In genomic region chr4:159201168-159201567, GRCh38 we compare ENCODE assay signal across 26 cellular contexts.
A peak's percentile ranks its signal among the peaks of the same experiment; 100 is the strongest.
DNase-seq lines count a peak whose midpoint lies in the region; ATAC-seq and TF ChIP-seq lines count a peak whose summit lies in the region.
"Had no signal": no experiment of that assay in that cellular context is flagged by ENCODE, and none has a peak within 500 bp of the region (broad histone marks: within the 10 kb centered on the region; RNA-seq: fewer than 3 reads in every experiment).

No MANE protein-coding gene starts in this region.

- H3K4me1 Mint-ChIP-seq in brain, result peaks cover 65% of the 10 kb centered on the region
- peaks cover 17% of the 10 kb centered on the region for H3K4me1 Mint-ChIP-seq in activated naive CD4-positive, alpha-beta T cell treated with anti-CD3 and anti-CD28 coated beads, Interleukin-2, amount 10 ng/mL, durations not matched to agents 7 days and 5 days

- TF ChIP-seq CTCF in A673 (conservative IDR thresholded peaks at IDR 0.05; ENCODE audit: low read depth, low read length) (no peak), HEK293 (tag by site-specific recombination; IDR thresholded peaks at IDR 0.05) (no peak), brain (conservative IDR thresholded peaks at IDR 0.05) (no peak), left ventricle myocardium inferior (IDR thresholded peaks at IDR 0.05; ENCODE audit: borderline replicate concordance) (no peak)

- H3K9me3 Mint-ChIP-seq in brain, result no peaks in the 10 kb centered on the region
- H3K9me3 Mint-ChIP-seq in activated naive CD4-positive, alpha-beta T cell treated with anti-CD3 and anti-CD28 coated beads, Interleukin-2, amount 10 ng/mL, durations not matched to agents 7 days and 5 days, result no peaks in the 10 kb centered on the region
- H3K9me3 Mint-ChIP-seq: activated naive CD8-positive, alpha-beta T cell treated with anti-CD3 and anti-CD28 coated beads, Interleukin-2, amount 10 ng/mL, durations not matched to agents 7 days and 5 days; activated T-helper 2 cell treated with anti-CD3 and anti-CD28 coated beads, Interferon-gamma antibody, Interleukin-2, Interleukin-4, amounts not matched to agents 10 μg/mL and 5 μg/mL and 100 μg/mL, durations not matched to agents 14 hours and 24 hours and 36 hours; IgD-negative memory B cell; mesothelial cell of epicardium had no signal

- no peaks in the 10 kb centered on the region for H3K9me3 ChIP-seq in A673 (ENCODE audit: low read depth, low read length, poor library complexity, severe bottlenecking)
- no peaks in the 10 kb centered on the region for H3K9me3 ChIP-seq in HEK293 (ENCODE audit: control insufficient read depth, insufficient read depth, low read depth, low read length)
- H3K9me3 ChIP-seq in left ventricle myocardium inferior (replicated peaks), result no peaks in the 10 kb centered on the region
- H3K9me3 ChIP-seq: MG63, ovary, right lobe of liver, SK-N-SH, vagina had no signal

- H3K4me1 ChIP-seq in A673 (ENCODE audit: insufficient read depth, low read length, poor library complexity, severe bottlenecking) (no peaks in the 10 kb centered on the region), HEK293 (ENCODE audit: control insufficient read depth, insufficient read depth, low read length) (peaks cover 15% of the 10 kb centered on the region; the same call in 1 of the 2 replicates), left ventricle myocardium inferior (peaks cover 79% of the 10 kb centered on the region)

- H3K27me3 ChIP-seq in A673 (replicated peaks; ENCODE audit: insufficient read depth, low read depth, low read length, poor library complexity), result no peaks in the 10 kb centered on the region
- no peaks in the 10 kb centered on the region for H3K27me3 ChIP-seq in left ventricle myocardium inferior (ENCODE audit: low read depth)
- H3K27me3 ChIP-seq: BLaER1 treated with 17β-estradiol and CSF1 and Interleukin-3, amounts not matched to agents 10 nM and 100 nM; MG63; ovary; right lobe of liver; vagina had no signal

- H3K27ac ChIP-seq in A673 (ENCODE audit: low read depth, low read length, poor library complexity, severe bottlenecking), result no peak overlapping the region
- H3K27ac ChIP-seq in HEK293 (ENCODE audit: extremely low read depth, low read depth, low read length), result no peak overlapping the region
- H3K27ac ChIP-seq in left ventricle myocardium inferior (replicated peaks), result peak overlapping the region; percentile 84
- H3K27ac ChIP-seq: BLaER1 treated with 17β-estradiol and CSF1 and Interleukin-3, amounts not matched to agents 10 nM and 100 nM; ovary; right lobe of liver; vagina had no signal

- ATAC-seq in HG02970 (IDR thresholded peaks at IDR 0.05; ENCODE audit: low FRiP score, unreplicated experiment), result no peak
- ATAC-seq: left lobe of liver; natural killer cell treated with Interleukin-12 subunit alpha and Interleukin-12 subunit beta and Interleukin-15 and Interleukin-18, amount 100 ng/mL, for 72 hours; right lobe of liver had no signal

- CTCF ChIA-PET in A673 (lab: Charles Lee) (no interaction called here), HEK293 (lab: Yijun Ruan, JAX) (interaction anchor here (0.9 to 4.8 kb wide), 5 partner anchors 10 to 490 kb away, joined by 3 to 17 read pairs (median 3); no protein-coding TSS in a partner anchor)
- CTCF ChIA-PET in activated naive CD4-positive, alpha-beta T cell treated with anti-CD3 and anti-CD28 coated beads, Interleukin-2, amount 10 ng/mL, durations not matched to agents 7 days and 5 days (lab: Charles Lee), result interaction anchor here (1.0 to 3.8 kb wide), 5 partner anchors 9 to 419 kb away, joined by 3 to 41 read pairs (median 5); no protein-coding TSS in a partner anchor

- peak overlapping the region in 4 of 5 experiments; percentile 17 to 81 (median 49) for H3K27ac Mint-ChIP-seq in brain
- H3K27ac Mint-ChIP-seq in activated naive CD4-positive, alpha-beta T cell treated with anti-CD3 and anti-CD28 coated beads, Interleukin-2, amount 10 ng/mL, durations not matched to agents 7 days and 5 days, result no peak overlapping the region
- H3K27ac Mint-ChIP-seq: activated naive CD8-positive, alpha-beta T cell treated with anti-CD3 and anti-CD28 coated beads, Interleukin-2, amount 10 ng/mL, durations not matched to agents 7 days and 5 days; activated T-helper 2 cell treated with anti-CD3 and anti-CD28 coated beads, Interferon-gamma antibody, Interleukin-2, Interleukin-4, amounts not matched to agents 10 μg/mL and 5 μg/mL and 100 μg/mL, durations not matched to agents 14 hours and 24 hours and 36 hours; IgD-negative memory B cell; mesothelial cell of epicardium; natural killer cell treated with Interleukin-12 subunit alpha and Interleukin-12 subunit beta and Interleukin-15 and Interleukin-18, amount 100 ng/mL, for 72 hours had no signal

- BruUV-seq in A673 (replicated peaks; lab: Mats Ljungman, UMichigan), result no TSS peak

- intact Hi-C loops in A673 (cut with micrococcal nuclease; ENCODE audit: unreplicated experiment), result loop anchor here (5.0 to 10.0 kb wide), 3 partner anchors 116 to 949 kb away; no protein-coding TSS in a partner anchor
- intact Hi-C loops in left ventricle myocardium inferior (cut with micrococcal nuclease), result loop anchor here (10.0 kb wide), 3 partner anchors 244 to 476 kb away; partner anchors contain the start of gene PPID

- peak overlapping the region in 1 of 5 experiments; percentile 25 for H3K4me3 Mint-ChIP-seq in brain
- no peak overlapping the region for H3K4me3 Mint-ChIP-seq in activated naive CD4-positive, alpha-beta T cell treated with anti-CD3 and anti-CD28 coated beads, Interleukin-2, amount 10 ng/mL, durations not matched to agents 7 days and 5 days
- H3K4me3 Mint-ChIP-seq: activated naive CD8-positive, alpha-beta T cell treated with anti-CD3 and anti-CD28 coated beads, Interleukin-2, amount 10 ng/mL, durations not matched to agents 7 days and 5 days; IgD-negative memory B cell; mesothelial cell of epicardium; natural killer cell treated with Interleukin-12 subunit alpha and Interleukin-12 subunit beta and Interleukin-15 and Interleukin-18, amount 100 ng/mL, for 72 hours had no signal

- POLR2A ChIA-PET in A673 (lab: Charles Lee; ENCODE audit: low non-redundant PET) (no interaction called here), HEK293 (lab: Yijun Ruan, JAX) (no interaction called here)

- H3K4me3 ChIP-seq in A673 (ENCODE audit: low read depth, low read length, poor library complexity, severe bottlenecking) (no peak overlapping the region), HEK293 (ENCODE audit: low read depth, low read length) (no peak overlapping the region), left ventricle myocardium inferior (no peak overlapping the region)
- H3K4me3 ChIP-seq: BLaER1 treated with 17β-estradiol and CSF1 and Interleukin-3, amounts not matched to agents 10 nM and 100 nM; MG63; ovary; right lobe of liver; vagina had no signal

- no peaks in the 10 kb centered on the region for H3K36me3 Mint-ChIP-seq in brain
- H3K36me3 Mint-ChIP-seq in activated naive CD4-positive, alpha-beta T cell treated with anti-CD3 and anti-CD28 coated beads, Interleukin-2, amount 10 ng/mL, durations not matched to agents 7 days and 5 days, result no peaks in the 10 kb centered on the region
- H3K36me3 Mint-ChIP-seq: IgD-negative memory B cell, mesothelial cell of epicardium had no signal

- DNase-seq in A673 (ENCODE audit: low spot score) (peak; percentile 21), left ventricle myocardium inferior (no peak), NCI-H146 treated with DMSO at 0.1 percent for 48 hours (lab: John Stamatoyannopoulos, UW; ENCODE audit: unreplicated experiment) (no peak), globus pallidus (ENCODE audit: low spot score) (no peak)
- DNase-seq in activated naive CD4-positive, alpha-beta T cell treated with anti-CD3 and anti-CD28 coated beads, Interleukin-2, amount 10 ng/mL, durations not matched to agents 7 days and 5 days, result no peak
- DNase-seq: ACHN; activated CD4-positive, alpha-beta T cell treated with anti-CD3 and anti-CD28 coated beads, Interleukin-2, amount 50 U/mL, for 1 hour; activated CD8-positive, alpha-beta memory T cell treated with anti-CD3 and anti-CD28 coated beads, Interleukin-2, amount 50 U/mL, for 48 hours; activated naive CD8-positive, alpha-beta T cell treated with anti-CD3 and anti-CD28 coated beads, Interleukin-2, amount 10 ng/mL, durations not matched to agents 7 days and 5 days; Calu3; MG63; NCI-H510A treated with DMSO at 0.1 percent for 48 hours; ovary; right lobe of liver; SK-N-SH; stimulated activated CD8-positive, alpha-beta memory T cell treated with anti-CD3 and anti-CD28 coated beads, Interleukin-4, amount 100 ng/mL, for 48 hours had no signal

- H3K27me3 Mint-ChIP-seq in brain, result no peaks in the 10 kb centered on the region
- H3K27me3 Mint-ChIP-seq in activated naive CD4-positive, alpha-beta T cell treated with anti-CD3 and anti-CD28 coated beads, Interleukin-2, amount 10 ng/mL, durations not matched to agents 7 days and 5 days, result no peaks in the 10 kb centered on the region
- H3K27me3 Mint-ChIP-seq: activated naive CD8-positive, alpha-beta T cell treated with anti-CD3 and anti-CD28 coated beads, Interleukin-2, amount 10 ng/mL, durations not matched to agents 7 days and 5 days; IgD-negative memory B cell; natural killer cell treated with Interleukin-12 subunit alpha and Interleukin-12 subunit beta and Interleukin-15 and Interleukin-18, amount 100 ng/mL, for 72 hours had no signal

- no peaks in the 10 kb centered on the region for H3K36me3 ChIP-seq in A673 (ENCODE audit: insufficient read depth, low read length, poor library complexity, severe bottlenecking)
- H3K36me3 ChIP-seq in HEK293 (ENCODE audit: control insufficient read depth in 2 of 2, insufficient read depth in 1 of 2, low read length in 2 of 2), result no peaks in the 10 kb centered on the region
- no peaks in the 10 kb centered on the region for H3K36me3 ChIP-seq in left ventricle myocardium inferior
- H3K36me3 ChIP-seq: MG63, ovary, right lobe of liver, vagina had no signal

TF ChIP-seq in HEK293, 187 proteins besides CTCF, POLR2A, EP300 and RAD21 (continues in another document):
- no peak for TF ChIP-seq ZNF501 (tag by site-specific recombination; IDR thresholded peaks at IDR 0.05)
- TF ChIP-seq ZNF169 (tag by site-specific recombination; IDR thresholded peaks at IDR 0.05), result no peak
- TF ChIP-seq KLF9 (tag by site-specific recombination; IDR thresholded peaks at IDR 0.05; ENCODE audit: low read depth), result no peak
- TF ChIP-seq, protein P1, sequence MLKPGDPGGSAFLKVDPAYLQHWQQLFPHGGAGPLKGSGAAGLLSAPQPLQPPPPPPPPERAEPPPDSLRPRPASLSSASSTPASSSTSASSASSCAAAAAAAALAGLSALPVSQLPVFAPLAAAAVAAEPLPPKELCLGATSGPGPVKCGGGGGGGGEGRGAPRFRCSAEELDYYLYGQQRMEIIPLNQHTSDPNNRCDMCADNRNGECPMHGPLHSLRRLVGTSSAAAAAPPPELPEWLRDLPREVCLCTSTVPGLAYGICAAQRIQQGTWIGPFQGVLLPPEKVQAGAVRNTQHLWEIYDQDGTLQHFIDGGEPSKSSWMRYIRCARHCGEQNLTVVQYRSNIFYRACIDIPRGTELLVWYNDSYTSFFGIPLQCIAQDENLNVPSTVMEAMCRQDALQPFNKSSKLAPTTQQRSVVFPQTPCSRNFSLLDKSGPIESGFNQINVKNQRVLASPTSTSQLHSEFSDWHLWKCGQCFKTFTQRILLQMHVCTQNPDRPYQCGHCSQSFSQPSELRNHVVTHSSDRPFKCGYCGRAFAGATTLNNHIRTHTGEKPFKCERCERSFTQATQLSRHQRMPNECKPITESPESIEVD (tag by site-specific recombination; IDR thresholded peaks at IDR 0.05), result peak; percentile 81
